Comparison of ENCODE assay signal across 1 cellular context in the genomic region with DNA sequence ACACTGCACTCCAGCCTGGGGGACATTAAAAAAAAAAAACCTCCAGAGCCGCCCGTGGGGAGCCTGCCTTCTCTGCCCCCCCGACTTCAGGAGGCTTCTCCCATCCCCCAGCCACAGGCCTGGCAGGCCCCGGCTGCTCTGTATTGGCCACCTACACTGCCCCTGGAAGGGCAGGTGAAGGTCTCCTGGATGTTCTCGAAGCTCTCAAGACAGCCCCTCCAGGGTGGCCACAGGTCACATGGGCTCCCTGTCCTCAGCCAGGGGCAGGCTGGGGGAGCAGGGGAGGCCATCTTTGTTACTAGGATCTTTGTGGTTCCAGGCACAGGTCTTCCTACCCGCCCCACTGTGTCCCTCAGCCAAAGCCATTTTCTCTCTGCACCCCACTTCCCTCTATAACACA.
TF ChIP-seq lines count a peak whose summit lies in the region.

No MANE protein-coding gene starts in this region.

TF ChIP-seq in GM23338, 12 proteins besides CTCF, POLR2A, EP300 and RAD21:
- TF ChIP-seq, protein P1, sequence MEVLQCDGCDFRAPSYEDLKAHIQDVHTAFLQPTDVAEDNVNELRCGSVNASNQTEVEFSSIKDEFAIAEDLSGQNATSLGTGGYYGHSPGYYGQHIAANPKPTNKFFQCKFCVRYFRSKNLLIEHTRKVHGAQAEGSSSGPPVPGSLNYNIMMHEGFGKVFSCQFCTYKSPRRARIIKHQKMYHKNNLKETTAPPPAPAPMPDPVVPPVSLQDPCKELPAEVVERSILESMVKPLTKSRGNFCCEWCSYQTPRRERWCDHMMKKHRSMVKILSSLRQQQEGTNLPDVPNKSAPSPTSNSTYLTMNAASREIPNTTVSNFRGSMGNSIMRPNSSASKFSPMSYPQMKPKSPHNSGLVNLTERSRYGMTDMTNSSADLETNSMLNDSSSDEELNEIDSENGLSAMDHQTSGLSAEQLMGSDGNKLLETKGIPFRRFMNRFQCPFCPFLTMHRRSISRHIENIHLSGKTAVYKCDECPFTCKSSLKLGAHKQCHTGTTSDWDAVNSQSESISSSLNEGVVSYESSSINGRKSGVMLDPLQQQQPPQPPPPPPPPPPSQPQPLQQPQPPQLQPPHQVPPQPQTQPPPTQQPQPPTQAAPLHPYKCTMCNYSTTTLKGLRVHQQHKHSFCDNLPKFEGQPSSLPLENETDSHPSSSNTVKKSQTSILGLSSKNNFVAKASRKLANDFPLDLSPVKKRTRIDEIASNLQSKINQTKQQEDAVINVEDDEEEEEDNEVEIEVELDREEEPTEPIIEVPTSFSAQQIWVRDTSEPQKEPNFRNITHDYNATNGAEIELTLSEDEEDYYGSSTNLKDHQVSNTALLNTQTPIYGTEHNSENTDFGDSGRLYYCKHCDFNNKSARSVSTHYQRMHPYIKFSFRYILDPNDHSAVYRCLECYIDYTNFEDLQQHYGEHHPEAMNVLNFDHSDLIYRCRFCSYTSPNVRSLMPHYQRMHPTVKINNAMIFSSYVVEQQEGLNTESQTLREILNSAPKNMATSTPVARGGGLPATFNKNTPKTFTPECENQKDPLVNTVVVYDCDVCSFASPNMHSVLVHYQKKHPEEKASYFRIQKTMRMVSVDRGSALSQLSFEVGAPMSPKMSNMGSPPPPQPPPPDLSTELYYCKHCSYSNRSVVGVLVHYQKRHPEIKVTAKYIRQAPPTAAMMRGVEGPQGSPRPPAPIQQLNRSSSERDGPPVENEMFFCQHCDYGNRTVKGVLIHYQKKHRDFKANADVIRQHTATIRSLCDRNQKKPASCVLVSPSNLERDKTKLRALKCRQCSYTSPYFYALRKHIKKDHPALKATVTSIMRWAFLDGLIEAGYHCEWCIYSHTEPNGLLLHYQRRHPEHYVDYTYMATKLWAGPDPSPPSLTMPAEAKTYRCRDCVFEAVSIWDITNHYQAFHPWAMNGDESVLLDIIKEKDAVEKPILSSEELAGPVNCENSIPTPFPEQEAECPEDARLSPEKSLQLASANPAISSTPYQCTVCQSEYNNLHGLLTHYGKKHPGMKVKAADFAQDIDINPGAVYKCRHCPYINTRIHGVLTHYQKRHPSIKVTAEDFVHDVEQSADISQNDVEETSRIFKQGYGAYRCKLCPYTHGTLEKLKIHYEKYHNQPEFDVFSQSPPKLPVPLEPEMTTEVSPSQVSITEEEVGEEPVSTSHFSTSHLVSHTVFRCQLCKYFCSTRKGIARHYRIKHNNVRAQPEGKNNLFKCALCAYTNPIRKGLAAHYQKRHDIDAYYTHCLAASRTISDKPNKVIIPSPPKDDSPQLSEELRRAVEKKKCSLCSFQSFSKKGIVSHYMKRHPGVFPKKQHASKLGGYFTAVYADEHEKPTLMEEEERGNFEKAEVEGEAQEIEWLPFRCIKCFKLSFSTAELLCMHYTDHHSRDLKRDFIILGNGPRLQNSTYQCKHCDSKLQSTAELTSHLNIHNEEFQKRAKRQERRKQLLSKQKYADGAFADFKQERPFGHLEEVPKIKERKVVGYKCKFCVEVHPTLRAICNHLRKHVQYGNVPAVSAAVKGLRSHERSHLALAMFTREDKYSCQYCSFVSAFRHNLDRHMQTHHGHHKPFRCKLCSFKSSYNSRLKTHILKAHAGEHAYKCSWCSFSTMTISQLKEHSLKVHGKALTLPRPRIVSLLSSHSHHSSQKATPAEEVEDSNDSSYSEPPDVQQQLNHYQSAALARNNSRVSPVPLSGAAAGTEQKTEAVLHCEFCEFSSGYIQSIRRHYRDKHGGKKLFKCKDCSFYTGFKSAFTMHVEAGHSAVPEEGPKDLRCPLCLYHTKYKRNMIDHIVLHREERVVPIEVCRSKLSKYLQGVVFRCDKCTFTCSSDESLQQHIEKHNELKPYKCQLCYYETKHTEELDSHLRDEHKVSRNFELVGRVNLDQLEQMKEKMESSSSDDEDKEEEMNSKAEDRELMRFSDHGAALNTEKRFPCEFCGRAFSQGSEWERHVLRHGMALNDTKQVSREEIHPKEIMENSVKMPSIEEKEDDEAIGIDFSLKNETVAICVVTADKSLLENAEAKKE (CRISPR knock-in tag; IDR thresholded peaks at IDR 0.05): no peak
- TF ChIP-seq JUNB (IDR thresholded peaks at IDR 0.05; ENCODE audit: unreplicated experiment) (no peak), POLR2AphosphoS5 (IDR thresholded peaks at IDR 0.05; ENCODE audit: low read depth) (no peak), STAT1 (IDR thresholded peaks at IDR 0.05; ENCODE audit: unreplicated experiment) (no peak), NANOG (IDR thresholded peaks at IDR 0.05; ENCODE audit: borderline replicate concordance) (no peak), EZH2phosphoT487 (IDR thresholded peaks at IDR 0.05; ENCODE audit: unreplicated experiment) (no peak)
- TF ChIP-seq, protein P2, sequence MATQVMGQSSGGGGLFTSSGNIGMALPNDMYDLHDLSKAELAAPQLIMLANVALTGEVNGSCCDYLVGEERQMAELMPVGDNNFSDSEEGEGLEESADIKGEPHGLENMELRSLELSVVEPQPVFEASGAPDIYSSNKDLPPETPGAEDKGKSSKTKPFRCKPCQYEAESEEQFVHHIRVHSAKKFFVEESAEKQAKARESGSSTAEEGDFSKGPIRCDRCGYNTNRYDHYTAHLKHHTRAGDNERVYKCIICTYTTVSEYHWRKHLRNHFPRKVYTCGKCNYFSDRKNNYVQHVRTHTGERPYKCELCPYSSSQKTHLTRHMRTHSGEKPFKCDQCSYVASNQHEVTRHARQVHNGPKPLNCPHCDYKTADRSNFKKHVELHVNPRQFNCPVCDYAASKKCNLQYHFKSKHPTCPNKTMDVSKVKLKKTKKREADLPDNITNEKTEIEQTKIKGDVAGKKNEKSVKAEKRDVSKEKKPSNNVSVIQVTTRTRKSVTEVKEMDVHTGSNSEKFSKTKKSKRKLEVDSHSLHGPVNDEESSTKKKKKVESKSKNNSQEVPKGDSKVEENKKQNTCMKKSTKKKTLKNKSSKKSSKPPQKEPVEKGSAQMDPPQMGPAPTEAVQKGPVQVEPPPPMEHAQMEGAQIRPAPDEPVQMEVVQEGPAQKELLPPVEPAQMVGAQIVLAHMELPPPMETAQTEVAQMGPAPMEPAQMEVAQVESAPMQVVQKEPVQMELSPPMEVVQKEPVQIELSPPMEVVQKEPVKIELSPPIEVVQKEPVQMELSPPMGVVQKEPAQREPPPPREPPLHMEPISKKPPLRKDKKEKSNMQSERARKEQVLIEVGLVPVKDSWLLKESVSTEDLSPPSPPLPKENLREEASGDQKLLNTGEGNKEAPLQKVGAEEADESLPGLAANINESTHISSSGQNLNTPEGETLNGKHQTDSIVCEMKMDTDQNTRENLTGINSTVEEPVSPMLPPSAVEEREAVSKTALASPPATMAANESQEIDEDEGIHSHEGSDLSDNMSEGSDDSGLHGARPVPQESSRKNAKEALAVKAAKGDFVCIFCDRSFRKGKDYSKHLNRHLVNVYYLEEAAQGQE (IDR thresholded peaks at IDR 0.05; ENCODE audit: unreplicated experiment): no peak
